In the genomic region with DNA sequence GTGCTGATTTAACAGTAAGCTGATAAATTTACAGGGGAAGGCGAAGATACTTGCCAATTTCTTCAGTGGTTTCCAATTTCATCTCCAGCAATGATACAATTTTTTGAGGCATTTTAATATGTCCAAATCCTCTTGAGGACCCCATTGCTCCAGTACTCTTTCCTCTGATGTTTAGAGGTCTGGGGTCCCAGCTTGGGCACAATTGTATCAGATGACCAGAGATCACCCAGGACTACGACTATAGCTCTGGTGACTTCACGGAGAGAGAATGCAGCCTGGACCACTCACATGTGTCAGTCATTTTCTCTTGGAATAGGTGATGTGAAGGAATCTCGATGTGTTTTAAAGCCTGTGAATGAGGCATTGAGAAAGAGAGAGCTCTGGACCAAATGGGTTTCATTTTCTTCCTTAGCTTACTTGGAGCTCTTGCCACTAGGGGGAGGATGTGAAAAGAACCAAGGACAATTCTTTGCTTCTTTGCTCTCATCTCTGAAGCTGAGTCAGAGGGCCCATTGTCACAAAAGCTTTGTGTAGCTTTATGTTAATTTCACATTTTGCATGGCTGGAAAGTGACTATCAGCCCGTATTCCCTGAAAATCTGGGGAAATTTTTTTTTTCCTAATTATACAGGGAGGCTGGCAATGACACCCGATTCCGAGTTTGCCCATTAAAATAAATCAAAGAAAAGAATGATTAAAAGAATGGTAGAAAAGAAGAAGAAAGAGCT, we compare ENCODE assay signal across 8 cellular contexts. TPM values are rescaled to one million over a fixed set of nuclear protein-coding genes. Genes with fewer than 3 reads are reported as not detected.
A peak's percentile ranks its signal among the peaks of the same experiment; 100 is the strongest.
DNase-seq lines count a peak whose midpoint lies in the region; ATAC-seq, FAIRE-seq and TF ChIP-seq lines count a peak whose summit lies in the region.

No MANE protein-coding gene starts in this region.

- DNase-seq in A549 (ENCODE audit: low read depth in 1 of 2, low spot score in 1 of 2) (peak; percentile 60 to 67), GM03348 (ENCODE audit: low spot score) (peak; percentile 79), MV-4-11 (lab: John Stamatoyannopoulos, UW) (peak; percentile 57), T-helper 17 cell (no peak), mesendoderm (peak; percentile 94), tibial nerve (ENCODE audit: low spot score in 2 of 2) (peak in 1 of 2 donors; percentile 66)
- DNase-seq in effector CD4-positive, alpha-beta T cell: peak; percentile 10

- no peaks in the 10 kb centered on the region for H3K9me3 ChIP-seq in A549
- no peaks in the 10 kb centered on the region for H3K9me3 ChIP-seq in HEK293 (ENCODE audit: control insufficient read depth, insufficient read depth, low read depth, low read length)
- no peaks in the 10 kb centered on the region for H3K9me3 ChIP-seq in T-helper 17 cell (ENCODE audit: control insufficient read depth, low read length, poor library complexity, severe bottlenecking)
- no peaks in the 10 kb centered on the region for H3K9me3 ChIP-seq in tibial nerve

- TF ChIP-seq EP300 in A549 (IDR thresholded peaks at IDR 0.05) (no peak), tibial nerve (IDR thresholded peaks at IDR 0.05) (no peak)

- H3K36me3 ChIP-seq in HEK293 (ENCODE audit: control insufficient read depth in 2 of 2, insufficient read depth in 1 of 2, low read length in 2 of 2) (no peaks in the 10 kb centered on the region), mesendoderm (ENCODE audit: control insufficient read depth, insufficient read depth, low read length) (no peaks in the 10 kb centered on the region), tibial nerve (no peaks in the 10 kb centered on the region)

- peak overlapping the region; percentile 9 for H2AK5ac ChIP-seq in mesendoderm (ENCODE audit: low read length)

- H3K27me3 Mint-ChIP-seq in T-helper 17 cell: peaks cover 41% of the 10 kb centered on the region

- H4K8ac ChIP-seq in mesendoderm (ENCODE audit: low read depth, low read length): no peak overlapping the region

- peak overlapping the region; percentile 65 for H3K4me2 ChIP-seq in A549
- H3K4me2 ChIP-seq in mesendoderm (ENCODE audit: low read length): no peak overlapping the region

- peaks cover 2% of the 10 kb centered on the region for H3K36me3 Mint-ChIP-seq in T-helper 17 cell (ENCODE audit: low read depth)

- H3K27me3 ChIP-seq in mesendoderm (ENCODE audit: insufficient read depth, low read length, poor library complexity) (no peaks in the 10 kb centered on the region), tibial nerve (no peaks in the 10 kb centered on the region)

- peak overlapping the region; percentile 24 for H3K27ac Mint-ChIP-seq in T-helper 17 cell

- POLR2A ChIA-PET in A549 (lab: Yijun Ruan, JAX): interaction anchor here (0.7 to 1.2 kb wide), 2 partner anchors 136 to 507 kb away, joined by 3 read pairs; partner anchors contain the start of gene PCF11
- POLR2A ChIA-PET in HEK293 (lab: Yijun Ruan, JAX): no interaction called here

- peak overlapping the region; percentile 94 for H3K18ac ChIP-seq in mesendoderm (ENCODE audit: low read length)

- 39% methylated on average over 7 of the region's 7 CpGs for WGBS in A549 (ENCODE audit: missing lambda C conversion rate)
- no CpG with 5 or more reads among the region's 7 CpGs for WGBS in mesendoderm (ENCODE audit: extremely low coverage, insufficient coverage, low lambda C conversion rate)
- WGBS in tibial nerve, 2 donors: 32 to 35% methylated on average over 7 of the region's 7 CpGs

- H3K4me3 ChIP-seq in A549 (no peak overlapping the region), HEK293 (ENCODE audit: low read depth, low read length) (no peak overlapping the region), mesendoderm (ENCODE audit: low read length) (no peak overlapping the region), tibial nerve (no peak overlapping the region)

- H3K4me1 ChIP-seq in A549 (no peaks in the 10 kb centered on the region), HEK293 (ENCODE audit: control insufficient read depth, insufficient read depth, low read length) (no peaks in the 10 kb centered on the region), mesendoderm (ENCODE audit: control insufficient read depth, low read depth, low read length) (peaks cover 14% of the 10 kb centered on the region), tibial nerve (peaks cover 0 to 9% (median 0%) of the 10 kb centered on the region in 4 donors)

- no peaks in the 10 kb centered on the region for H3K79me2 ChIP-seq in mesendoderm (ENCODE audit: control insufficient read depth, insufficient read depth, low read length)

- peak overlapping the region; percentile 99 for H2BK120ac ChIP-seq in mesendoderm (ENCODE audit: low read depth, low read length)

- no peak overlapping the region for H3K23ac ChIP-seq in mesendoderm (ENCODE audit: low read length)

- H3K4me3 Mint-ChIP-seq in T-helper 17 cell: peak overlapping the region; percentile 22

- H3K56ac ChIP-seq in mesendoderm (ENCODE audit: low read length): peak overlapping the region; percentile 77

- TF ChIP-seq CTCF in A549 (IDR thresholded peaks at IDR 0.05) (peak; percentile 71), HEK293 (tag by site-specific recombination; IDR thresholded peaks at IDR 0.05) (no peak), tibial nerve (IDR thresholded peaks at IDR 0.05) (peak; percentile 60 to 75 (median 63))

- TF ChIP-seq RAD21 in A549 (conservative IDR thresholded peaks at IDR 0.05 in 1 of 2, IDR thresholded peaks at IDR 0.05 in 1 of 2): peak; percentile 51 to 58

- ATAC-seq in A549 (peak; percentile 87 to 93), T-helper 17 cell (peak; percentile 82)

- H3K79me1 ChIP-seq in mesendoderm (ENCODE audit: low read length): no peaks in the 10 kb centered on the region

- H4K5ac ChIP-seq in mesendoderm (ENCODE audit: low read length): peak overlapping the region; percentile 35

- peak overlapping the region; percentile 36 for H2BK15ac ChIP-seq in mesendoderm (replicated peaks; ENCODE audit: low read depth)

- H3K27ac ChIP-seq in A549 (no peak overlapping the region), HEK293 (ENCODE audit: extremely low read depth, low read depth, low read length) (no peak overlapping the region), mesendoderm (ENCODE audit: low read depth, low read length) (peak overlapping the region; percentile 8), tibial nerve (no peak overlapping the region)

- no peak for TF ChIP-seq POLR2A in A549 (IDR thresholded peaks at IDR 0.05; ENCODE audit: low read length)
- TF ChIP-seq POLR2A in tibial nerve (IDR thresholded peaks at IDR 0.05): no peak

- peak overlapping the region; percentile 32 for H3K9ac ChIP-seq in mesendoderm (ENCODE audit: low read length)

- H2BK5ac ChIP-seq in mesendoderm (ENCODE audit: low read length): peak overlapping the region; percentile 89

- peaks cover 7% of the 10 kb centered on the region for H3K4me1 Mint-ChIP-seq in T-helper 17 cell

- no peak for FAIRE-seq in A549 (lab: Jason Lieb, UNC)

- peak overlapping the region; percentile 55 for H3K4ac ChIP-seq in mesendoderm (ENCODE audit: low read depth, low read length)

- CTCF ChIA-PET in A549 (lab: Yijun Ruan, JAX): interaction anchor here (0.6 to 8.4 kb wide), 29 partner anchors 9 to 1050 kb away, joined by 3 to 77 read pairs (median 4); no protein-coding TSS in a partner anchor
- CTCF ChIA-PET in HEK293 (lab: Yijun Ruan, JAX): interaction anchor here (0.6 to 3.6 kb wide), 24 partner anchors 10 to 1682 kb away, joined by 3 to 22 read pairs (median 4); no protein-coding TSS in a partner anchor

TF ChIP-seq in A549, 52 proteins besides CTCF, POLR2A, EP300 and RAD21:
- TF ChIP-seq SMC3 (IDR thresholded peaks at IDR 0.05): peak; percentile 67
- TF ChIP-seq HDAC2 (IDR thresholded peaks at IDR 0.05): no peak
- TF ChIP-seq JUN (IDR thresholded peaks at IDR 0.05): no peak

TF ChIP-seq in HEK293, 187 proteins besides CTCF, POLR2A, EP300 and RAD21:
- TF ChIP-seq ZBTB7A (tag by site-specific recombination; IDR thresholded peaks at IDR 0.05; ENCODE audit: low read depth): no peak
- peak; percentile 59; the same call in 1 of the 2 replicates for TF ChIP-seq PRDM1 (tag by site-specific recombination; IDR thresholded peaks at IDR 0.05)
- TF ChIP-seq ZNF654 (tag by site-specific recombination; IDR thresholded peaks at IDR 0.05; ENCODE audit: low read depth): peak; percentile 29

RNA-seq across cellular contexts. Expression of gene CCDC90B, which starts 6.7 kb away (rescaled TPM):
- polyA plus RNA-seq in A549 (2011; rRNA removed) (57.4 and 80.5 TPM in 2 replicates), A549 (2017; fragmentation: RNase III; extraction: RNeasy Plus Mini Kit Qiagen cat#74134 plus additional on column Dnase treatment) (63.7 to 65.9 TPM (median 65.5 TPM) in 3 replicates)
- 21.7 and 22.3 TPM in 2 replicates for polyA plus RNA-seq in A549 (2012; cell fraction: cytosol; rRNA removed)
- 9.0 and 9.2 TPM in 2 replicates for polyA plus RNA-seq in A549 (2012; cell fraction: nucleus; rRNA removed)
- 19.3 and 22.7 TPM in 2 replicates for polyA minus RNA-seq in A549 (2011; rRNA and poly(A)+ RNA removed)
- total RNA-seq in T-helper 17 cell (10 to 100 TPM; 20.6 to 21.6 TPM), tibial nerve (10 to 100 TPM; 31.0 to 56.5 (median 40.1) TPM)
- 93.8 TPM for polyA plus RNA-seq in mesendoderm (2013, experiment 1 of 2)
- 92.8 TPM for polyA plus RNA-seq in mesendoderm (2013, experiment 2 of 2)

Comparison
In these comparisons a context has a peak if more than half of its experiments do, and no peak if none do; other contexts are left out.
1. DNase-seq: peak in A549 (2 of 2), GM03348 (single experiment), MV-4-11 (single experiment), effector CD4-positive, alpha-beta T cell (single experiment) and mesendoderm (single experiment); none in T-helper 17 cell (0 of 3).
2. Of the 5 proteins assayed by ChIP-seq in both HEK293 and A549: peak only in HEK293: none; only in A549: CTCF; in both: none; in neither: 4.